In the genomic region with DNA sequence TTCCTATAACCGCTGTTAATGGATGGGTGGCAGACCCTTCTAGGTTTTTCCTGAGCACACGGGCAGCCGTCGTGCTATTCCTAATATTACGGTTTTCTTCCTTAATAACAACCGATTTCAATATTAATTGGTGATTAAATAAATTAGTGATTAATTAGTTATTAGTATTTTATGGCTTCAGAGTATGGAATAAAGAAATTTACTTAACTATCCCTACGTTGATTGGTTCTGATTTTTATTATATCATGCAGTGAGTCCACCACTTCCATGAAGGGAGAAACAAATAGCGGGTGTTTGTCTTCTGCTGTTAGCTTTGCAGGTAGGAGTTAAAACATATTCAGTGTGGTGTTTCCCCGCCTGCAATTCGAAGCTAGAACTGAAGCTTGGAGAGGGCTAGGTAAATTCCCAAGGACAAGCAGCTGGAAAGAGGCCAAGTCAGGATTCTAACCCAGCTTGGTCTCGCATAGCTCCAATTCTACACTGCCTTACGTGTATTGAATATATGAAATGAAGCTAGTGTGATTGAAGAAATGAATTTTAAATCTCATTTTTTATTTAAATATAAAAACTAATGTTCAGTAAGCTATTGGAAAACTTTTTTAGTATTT, we compare ENCODE assay signal across 8 cellular contexts. TPM values are rescaled to one million over a fixed set of nuclear protein-coding genes. Genes with fewer than 3 reads are reported as not detected.
DNase-seq lines count a peak whose midpoint lies in the region; ATAC-seq and TF ChIP-seq lines count a peak whose summit lies in the region.

No MANE protein-coding gene starts in this region.

- POLR2A ChIA-PET in activated CD4-positive, alpha-beta T cell treated with anti-CD3 and anti-CD28 coated beads for 36 hours (lab: Charles Lee): interaction anchor here (0.6 to 0.7 kb wide), 2 partner anchors 15 to 1076 kb away, joined by 3 to 4 read pairs; no protein-coding TSS in a partner anchor

- intact Hi-C loops in activated CD4-positive, alpha-beta T cell treated with anti-CD3 and anti-CD28 coated beads for 36 hours (cut with DNase I, micrococcal nuclease): no loop called here

- H3K27me3 ChIP-seq in endodermal cell (ENCODE audit: control insufficient read depth, insufficient read depth, low read length, poor library complexity, severe bottlenecking): no peaks in the 10 kb centered on the region
- no peaks in the 10 kb centered on the region for H3K27me3 ChIP-seq in muscle layer of colon (ENCODE audit: control insufficient read depth in 1 of 2, insufficient read depth in 2 of 2, low read length in 2 of 2)

- in situ Hi-C loops in SK-MEL-5 (cut with HindIII; ENCODE audit: low pct_unique_long_range_greater_than_20kb, low sequenced_read_pairs): no loop called here

- no peaks in the 10 kb centered on the region for H3K9me3 Mint-ChIP-seq in activated CD4-positive, alpha-beta T cell treated with anti-CD3 and anti-CD28 coated beads for 36 hours (ENCODE audit: low read depth)
- H3K9me3 Mint-ChIP-seq in endodermal cell: no peaks in the 10 kb centered on the region

- H3K4me3 ChIP-seq in endodermal cell (ENCODE audit: low read length) (peak overlapping the region; percentile 97), muscle layer of colon (ENCODE audit: low read depth in 1 of 2, low read length in 2 of 2) (peak overlapping the region; percentile 22 to 94)

- TF ChIP-seq CTCF in endodermal cell (conservative IDR thresholded peaks at IDR 0.05): no peak

- WGBS in endodermal cell (ENCODE audit: insufficient coverage in 1 of 2, insufficient read length in 1 of 2), 2 experiments: 42 to 100% methylated on average over 1 to 11 of the region's 12 CpGs

- H3K36me3 Mint-ChIP-seq in activated CD4-positive, alpha-beta T cell treated with anti-CD3 and anti-CD28 coated beads for 36 hours (ENCODE audit: low read depth): peaks cover 35% of the 10 kb centered on the region
- peaks cover 10% of the 10 kb centered on the region for H3K36me3 Mint-ChIP-seq in endodermal cell (ENCODE audit: low read depth)

- peaks cover 9% of the 10 kb centered on the region for H3K4me1 ChIP-seq in endodermal cell (ENCODE audit: control insufficient read depth, insufficient read depth, low read length)
- H3K4me1 ChIP-seq in muscle layer of colon (ENCODE audit: insufficient read depth, low read length): peaks cover 32% of the 10 kb centered on the region

- peak overlapping the region; percentile 96 for H3K4me3 Mint-ChIP-seq in activated CD4-positive, alpha-beta T cell treated with anti-CD3 and anti-CD28 coated beads for 36 hours
- H3K4me3 Mint-ChIP-seq in endodermal cell: peak overlapping the region; percentile 98

- H3K36me3 ChIP-seq in endodermal cell (ENCODE audit: control insufficient read depth, insufficient read depth, low read length) (peaks cover 27% of the 10 kb centered on the region), muscle layer of colon (ENCODE audit: insufficient read depth, low read length) (no peaks in the 10 kb centered on the region)

- no peaks in the 10 kb centered on the region for H3K27me3 Mint-ChIP-seq in activated CD4-positive, alpha-beta T cell treated with anti-CD3 and anti-CD28 coated beads for 36 hours
- H3K27me3 Mint-ChIP-seq in endodermal cell (ENCODE audit: insufficient read depth): no peaks in the 10 kb centered on the region

- peaks cover 45% of the 10 kb centered on the region for H3K4me1 Mint-ChIP-seq in activated CD4-positive, alpha-beta T cell treated with anti-CD3 and anti-CD28 coated beads for 36 hours
- H3K4me1 Mint-ChIP-seq in endodermal cell: peaks cover 30% of the 10 kb centered on the region

- H3K9me3 ChIP-seq in endodermal cell (ENCODE audit: control insufficient read depth, low read length) (no peaks in the 10 kb centered on the region), muscle layer of colon (ENCODE audit: low read length) (no peaks in the 10 kb centered on the region)

- H3K27ac ChIP-seq in endodermal cell (ENCODE audit: low read depth, low read length): peak overlapping the region; percentile 98
- peak overlapping the region; percentile 94 for H3K27ac ChIP-seq in muscle layer of colon (ENCODE audit: low read depth, low read length)

- H3K9ac ChIP-seq in endodermal cell (ENCODE audit: extremely low read depth, low read length, poor library complexity, severe bottlenecking) (peak overlapping the region; percentile 96), muscle layer of colon (ENCODE audit: low read length) (peak overlapping the region; percentile 75)

- CTCF ChIA-PET in activated CD4-positive, alpha-beta T cell treated with anti-CD3 and anti-CD28 coated beads for 36 hours (lab: Charles Lee): interaction anchor here (0.5 to 1.6 kb wide), 4 partner anchors 10 to 691 kb away, joined by 3 to 5 read pairs (median 3); no protein-coding TSS in a partner anchor

- peak overlapping the region; percentile 100 for H3K27ac Mint-ChIP-seq in activated CD4-positive, alpha-beta T cell treated with anti-CD3 and anti-CD28 coated beads for 36 hours
- peak overlapping the region; percentile 100 for H3K27ac Mint-ChIP-seq in endodermal cell

- no peak for ATAC-seq in activated CD4-positive, alpha-beta T cell treated with anti-CD3 and anti-CD28 coated beads for 36 hours
- no peak for ATAC-seq in HG03378 (IDR thresholded peaks at IDR 0.05; ENCODE audit: unreplicated experiment)
- no peak for ATAC-seq in HG03354 (IDR thresholded peaks at IDR 0.05; ENCODE audit: poor library complexity, severe bottlenecking, unreplicated experiment)

- peak; percentile 55 for DNase-seq in activated CD4-positive, alpha-beta T cell treated with anti-CD3 and anti-CD28 coated beads for 36 hours
- no peak for DNase-seq in activated CD4-positive, alpha-beta T cell treated with anti-CD3 and anti-CD28 coated beads, Interleukin-2, amount 50 U/mL, for 1 hour
- DNase-seq in SK-MEL-5 (ENCODE audit: low read depth, low spot score): peak; percentile 53
- peak; percentile 54 for DNase-seq in endodermal cell
- no peak for DNase-seq in activated gamma-delta T cell treated with Interleukin-2 at 50 U/mL for 16 hours

RNA-seq across cellular contexts. Expression of a gene that starts 0.9 kb away (rescaled TPM):
- 10 to 100 TPM; 24.5 to 27.6 TPM for total RNA-seq in activated CD4-positive, alpha-beta T cell treated with anti-CD3 and anti-CD28 coated beads for 36 hours
- 21.0 and 22.1 TPM in 2 replicates for total RNA-seq in SK-MEL-5 (2014; rRNA removed; shearing (Covaris generic))
- 22.6 and 24.4 TPM in 2 replicates for polyA plus RNA-seq in SK-MEL-5 (2015; cell fraction: cytosol; rRNA removed)
- 22.8 and 29.6 TPM in 2 replicates for polyA plus RNA-seq in SK-MEL-5 (2015; cell fraction: nucleus; rRNA removed)
- total RNA-seq in endodermal cell: 10 to 100 TPM; 26.9 to 32.9 TPM
- 24.9 TPM for polyA plus RNA-seq in endodermal cell (2013, experiment 1 of 2)
- polyA plus RNA-seq in endodermal cell (2013, experiment 2 of 2): 22.3 TPM

Comparison
In these comparisons a context has a peak if more than half of its experiments do, and no peak if none do; other contexts are left out.
1. DNase-seq: peak in activated CD4-positive, alpha-beta T cell treated with anti-CD3 and anti-CD28 coated beads for 36 hours (single experiment), SK-MEL-5 (single experiment) and endodermal cell (single experiment); none in activated CD4-positive, alpha-beta T cell treated with anti-CD3 and anti-CD28 coated beads, Interleukin-2, amount 50 U/mL, for 1 hour (single experiment) and activated gamma-delta T cell treated with Interleukin-2 at 50 U/mL for 16 hours (single experiment).